Comparison of ENCODE assay signal across 3 cellular contexts in genomic region chr1:7097938-7098592, GRCh38.
A peak's percentile ranks its signal among the peaks of the same experiment; 100 is the strongest.
TF ChIP-seq lines count a peak whose summit lies in the region.

No MANE protein-coding gene starts in this region.

TF ChIP-seq in K562, 482 proteins besides CTCF, POLR2A, EP300 and RAD21 (continued from another document):
- TF ChIP-seq PRDM10 (IDR thresholded peaks at IDR 0.05; ENCODE audit: partially characterized antibody) (no peak), RB1 (IDR thresholded peaks at IDR 0.05; ENCODE audit: low read depth) (no peak), ZNF316 (IDR thresholded peaks at IDR 0.05) (peak; percentile 38; the same call in 1 of the 2 replicates), POLR2H (tag; IDR thresholded peaks at IDR 0.05; ENCODE audit: low read depth) (no peak)

TF ChIP-seq in HepG2, 621 proteins besides CTCF, POLR2A, EP300 and RAD21 (continued from another document):
- TF ChIP-seq MAFF (IDR thresholded peaks at IDR 0.05; ENCODE audit: low read depth, low read length): peak; percentile 70

TF ChIP-seq in SK-N-SH treated with all-trans-retinoic acid at 6 μM for 48 hours, 23 proteins besides CTCF, POLR2A, EP300 and RAD21 (continued from another document):
- TF ChIP-seq CSRNP3 (CRISPR knock-in tag; IDR thresholded peaks at IDR 0.05) (no peak), RARB (CRISPR knock-in tag; IDR thresholded peaks at IDR 0.05) (no peak), ZFP30 (CRISPR knock-in tag; IDR thresholded peaks at IDR 0.05) (no peak), ZNF565 (CRISPR knock-in tag; conservative IDR thresholded peaks at IDR 0.05; ENCODE audit: low read depth) (no peak), ARNTL (CRISPR knock-in tag; IDR thresholded peaks at IDR 0.05; ENCODE audit: borderline replicate concordance, low read depth) (no peak), GLIS3 (CRISPR knock-in tag; IDR thresholded peaks at IDR 0.05) (no peak), ISL1 (CRISPR knock-in tag; IDR thresholded peaks at IDR 0.05) (no peak), TOX (CRISPR knock-in tag; IDR thresholded peaks at IDR 0.05; ENCODE audit: borderline replicate concordance) (no peak), POU6F1 (CRISPR knock-in tag; IDR thresholded peaks at IDR 0.05; ENCODE audit: borderline replicate concordance, low read depth) (no peak), ZFP3 (CRISPR knock-in tag; IDR thresholded peaks at IDR 0.05) (no peak), ESRRG (CRISPR knock-in tag; IDR thresholded peaks at IDR 0.05) (no peak), CREB5 (CRISPR knock-in tag; IDR thresholded peaks at IDR 0.05; ENCODE audit: low read depth) (no peak), TSHZ2 (CRISPR knock-in tag; IDR thresholded peaks at IDR 0.05) (no peak)
